8 cellular contexts compared by ENCODE assay signal in genomic region chr5:58759745-58760144, GRCh38.
DNase-seq lines count a peak whose midpoint lies in the region; ATAC-seq and TF ChIP-seq lines count a peak whose summit lies in the region.

No MANE protein-coding gene starts in this region.

- in situ Hi-C loops in GM13977 (cut with MboI; ENCODE audit: low pct_unique_long_range_greater_than_20kb, low sequenced_read_pairs, unreplicated experiment), result no loop called here

- WGBS in psoas muscle, 3 donors, result 10 to 46% (median 24%) methylated on average over 4 of the region's 4 CpGs
- WGBS in hepatocyte (ENCODE audit: low lambda C conversion rate, missing lambda C conversion rate), result 88% methylated on average over 4 of the region's 4 CpGs

- DNase-seq in GM13977 (ENCODE audit: low spot score) (peak; percentile 25), LHCN-M2 (ENCODE audit: low read depth) (peak; percentile 6), cerebellum (ENCODE audit: low spot score) (peak; percentile 50), psoas muscle (no peak), NCI-H187 treated with DMSO at 0.1 percent for 48 hours (lab: John Stamatoyannopoulos, UW) (no peak), hepatocyte (ENCODE audit: low spot score) (no peak)
- DNase-seq in activated effector memory CD4-positive, alpha-beta T cell treated with Interleukin-2 at 50 U/mL for 16 hours, result no peak

- H3K9me3 ChIP-seq in psoas muscle (no peaks in the 10 kb centered on the region), hepatocyte (ENCODE audit: low read depth) (no peaks in the 10 kb centered on the region)

- intact Hi-C loops in psoas muscle (cut with DNase I), result no loop called here

- H3K27ac ChIP-seq in psoas muscle (no peak overlapping the region), hepatocyte (no peak overlapping the region)

- no peaks in the 10 kb centered on the region for H3K4me1 ChIP-seq in psoas muscle
- peaks cover 2% of the 10 kb centered on the region for H3K4me1 ChIP-seq in hepatocyte (ENCODE audit: insufficient read depth)

- no peak for TF ChIP-seq CTCF in GM13977 (IDR thresholded peaks at IDR 0.05; ENCODE audit: extremely low read depth, insufficient read depth, missing control alignments)
- TF ChIP-seq CTCF in psoas muscle (IDR thresholded peaks at IDR 0.05), result no peak
- no peak for TF ChIP-seq CTCF in hepatocyte (IDR thresholded peaks at IDR 0.05; ENCODE audit: poor library complexity)

- H3K27me3 ChIP-seq in psoas muscle (ENCODE audit: insufficient read depth in 3 of 3, low read length in 2 of 3), result no peaks in the 10 kb centered on the region
- no peaks in the 10 kb centered on the region for H3K27me3 ChIP-seq in hepatocyte

- ATAC-seq in GM21723 (IDR thresholded peaks at IDR 0.05; ENCODE audit: unreplicated experiment) (peak; percentile 95), psoas muscle (no peak)

- no peak overlapping the region for H2AFZ ChIP-seq in hepatocyte

- no peak overlapping the region for H3K4me2 ChIP-seq in hepatocyte

- H3K36me3 ChIP-seq in psoas muscle (ENCODE audit: insufficient read depth in 1 of 2, low read depth in 1 of 2), result no peaks in the 10 kb centered on the region
- H3K36me3 ChIP-seq in hepatocyte (replicated peaks; ENCODE audit: insufficient read depth, low read depth), result no peaks in the 10 kb centered on the region

- no peaks in the 10 kb centered on the region for H4K20me1 ChIP-seq in hepatocyte (ENCODE audit: insufficient read depth, poor library complexity, severe bottlenecking)

- H3K4me3 ChIP-seq in psoas muscle (peak overlapping the region; percentile 35), hepatocyte (no peak overlapping the region)

- no peaks in the 10 kb centered on the region for H3K9me2 ChIP-seq in hepatocyte (replicated peaks; ENCODE audit: insufficient read depth)

- H3K79me2 ChIP-seq in hepatocyte, result no peaks in the 10 kb centered on the region

Comparison
In these comparisons a context has a peak if more than half of its experiments do, and no peak if none do; other contexts are left out.
1. DNase-seq: peak in GM13977 (single experiment), LHCN-M2 (single experiment) and cerebellum (single experiment); none in psoas muscle (0 of 2), NCI-H187 treated with DMSO at 0.1 percent for 48 hours (single experiment), activated effector memory CD4-positive, alpha-beta T cell treated with Interleukin-2 at 50 U/mL for 16 hours (single experiment) and hepatocyte (single experiment).